Comparison of ENCODE assay signal across 22 cellular contexts in genomic region chr12:49230810-49231209, GRCh38. TPM values are rescaled to one million over a fixed set of nuclear protein-coding genes. Genes with fewer than 3 reads are reported as not detected.
DNase-seq lines count a peak whose midpoint lies in the region; ATAC-seq and TF ChIP-seq lines count a peak whose summit lies in the region.
"Had no signal": no experiment of that assay in that cellular context is flagged by ENCODE, and none has a peak within 500 bp of the region (broad histone marks: within the 10 kb centered on the region; RNA-seq: fewer than 3 reads in every experiment).

No MANE protein-coding gene starts in this region.

- peak overlapping the region; percentile 33 for H3K27ac ChIP-seq in lower lobe of right lung
- H3K27ac ChIP-seq in upper lobe of right lung, result peak overlapping the region; percentile 32
- H3K27ac ChIP-seq: A549, gastrocnemius medialis had no signal

- TF ChIP-seq CTCF in lower lobe of right lung (IDR thresholded peaks at IDR 0.05), result no peak
- TF ChIP-seq CTCF in upper lobe of right lung (IDR thresholded peaks at IDR 0.05), result no peak

- H3K27me3 ChIP-seq in lower lobe of right lung (ENCODE audit: low read depth), result no peaks in the 10 kb centered on the region
- no peaks in the 10 kb centered on the region for H3K27me3 ChIP-seq in upper lobe of right lung
- H3K27me3 ChIP-seq: esophagus squamous epithelium, gastrocnemius medialis had no signal

- DNase-seq in SKM-1 treated with dmso at 0.1 percent for 144 hours (lab: John Stamatoyannopoulos, UW; ENCODE audit: unreplicated experiment) (peak; percentile 39), SKM-1 (lab: John Stamatoyannopoulos, UW; ENCODE audit: unreplicated experiment) (no peak), SIG-M5 (lab: John Stamatoyannopoulos, UW) (peak; percentile 25), lower lobe of right lung (no peak), upper lobe of right lung (no peak), kidney tubule cell (ENCODE audit: low spot score) (no peak), germinal center (ENCODE audit: low spot score) (no peak)
- DNase-seq: activated CD4-positive, alpha-beta T cell treated with anti-CD3 and anti-CD28 coated beads, Interleukin-2, amount 50 U/mL, for 4 hours; activated effector memory CD4-positive, alpha-beta T cell treated with anti-CD3 and anti-CD28 coated beads, Interleukin-2, amount 50 U/mL, for 16 hours; activated naive CD8-positive, alpha-beta T cell treated with anti-CD3 and anti-CD28 coated beads, Interleukin-2, amount 50 U/mL, for 24 hours; esophagus squamous epithelium; gastrocnemius medialis; H7; islet precursor cell; NCI-H1436; NCI-H524; occipital lobe; PC-3; SHP77 had no signal

- H3K4me3 ChIP-seq in lower lobe of right lung (no peak overlapping the region), upper lobe of right lung (no peak overlapping the region)
- H3K4me3 ChIP-seq: A549, esophagus squamous epithelium, gastrocnemius medialis, lung had no signal

- ATAC-seq in lower lobe of right lung, result peak in 1 of 2 donors; percentile 5
- peak; percentile 22 for ATAC-seq in upper lobe of right lung
- ATAC-seq in GM21825 (IDR thresholded peaks at IDR 0.05; ENCODE audit: unreplicated experiment), result no peak
- ATAC-seq: A549; activated naive CD8-positive, alpha-beta T cell treated with anti-CD3 and anti-CD28 coated beads, Interleukin-2, amount 50 U/mL, for 24 hours; gastrocnemius medialis; PC-3 had no signal

- intact Hi-C loops in lower lobe of right lung (cut with DNase I) (no loop called here), upper lobe of right lung (cut with DNase I) (loop anchor here (10.0 kb wide), 1 partner anchor 96 kb away; the partner anchor contains the start of gene TUBA1B)

- no peaks in the 10 kb centered on the region for H3K9me3 ChIP-seq in lower lobe of right lung
- H3K9me3 ChIP-seq in upper lobe of right lung, result no peaks in the 10 kb centered on the region
- H3K9me3 ChIP-seq: A549, esophagus squamous epithelium, gastrocnemius medialis had no signal

- no peaks in the 10 kb centered on the region for H3K36me3 ChIP-seq in lower lobe of right lung
- no peaks in the 10 kb centered on the region for H3K36me3 ChIP-seq in upper lobe of right lung
- H3K36me3 ChIP-seq: esophagus squamous epithelium, gastrocnemius medialis had no signal

- H3K4me1 ChIP-seq in lower lobe of right lung (peaks cover 40% of the 10 kb centered on the region), upper lobe of right lung (peaks cover 21% of the 10 kb centered on the region)

RNA-seq across cellular contexts. Expression of gene TUBA1C, which starts 34.1 kb away (rescaled TPM):
- total RNA-seq in lower lobe of right lung, result 96.0 TPM
- 113 TPM for total RNA-seq in upper lobe of right lung

RNA-seq across cellular contexts. Expression of gene TUBA1A, which starts 41.9 kb away (rescaled TPM):
- total RNA-seq in lower lobe of right lung (120 TPM), upper lobe of right lung (90.8 TPM)

Comparison
In these comparisons a context has a peak if more than half of its experiments do, and no peak if none do; other contexts are left out.
1. DNase-seq: peak in SKM-1 treated with dmso at 0.1 percent for 144 hours (single experiment) and SIG-M5 (single experiment); none in SKM-1 (single experiment), lower lobe of right lung (single experiment), upper lobe of right lung (single experiment), kidney tubule cell (single experiment) and germinal center (single experiment).